ENCODE assay signal across 8 cellular contexts in the genomic region with DNA sequence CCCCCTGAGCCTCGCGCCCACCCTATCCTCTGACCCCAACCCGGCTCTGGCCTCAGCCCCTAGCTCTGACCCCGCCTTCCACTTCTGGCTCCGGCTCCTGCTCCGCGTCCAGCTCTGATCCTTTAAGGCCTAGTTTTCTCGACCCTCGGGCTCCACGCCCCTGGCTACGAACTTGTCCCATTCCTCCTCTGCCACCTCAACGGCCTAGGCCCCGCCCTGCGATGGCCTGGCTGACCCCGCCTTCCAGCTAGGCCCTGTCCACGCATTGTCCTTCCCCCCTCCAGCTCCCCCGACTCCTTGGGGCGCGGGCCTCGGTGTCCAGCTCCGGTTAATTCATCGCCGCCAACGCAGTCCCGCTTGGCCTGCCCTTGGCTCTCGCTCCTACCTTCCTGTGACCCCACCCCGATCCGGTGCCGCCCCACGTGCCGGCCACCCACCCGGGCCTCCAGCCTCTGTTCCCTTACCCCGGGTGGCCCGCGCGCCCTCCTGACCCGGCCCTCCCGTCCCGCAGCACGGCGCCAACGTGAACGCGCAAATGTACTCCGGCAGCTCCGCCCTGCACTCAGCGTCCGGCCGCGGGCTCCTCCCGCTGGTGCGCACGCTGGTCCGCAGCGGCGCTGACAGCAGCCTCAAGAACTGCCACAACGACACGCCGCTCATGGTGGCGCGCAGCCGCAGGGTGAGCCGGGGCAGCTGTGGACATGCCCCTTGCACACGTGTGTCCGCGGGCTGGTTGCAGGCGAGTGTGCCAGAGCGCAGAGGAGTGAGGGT. TPM values are rescaled to one million over a fixed set of nuclear protein-coding genes. Genes with fewer than 3 reads are reported as not detected.
DNase-seq lines count a peak whose midpoint lies in the region; ATAC-seq, FAIRE-seq and TF ChIP-seq lines count a peak whose summit lies in the region.

No MANE protein-coding gene starts in this region.

- H3K27ac ChIP-seq in CD4-positive, CD25-positive, alpha-beta regulatory T cell (ENCODE audit: insufficient read depth, low read length, poor library complexity, severe bottlenecking), result no peak overlapping the region
- H3K27ac ChIP-seq in adrenal gland, result peak overlapping the region in 4 of 5 donors; percentile 26 to 96 (median 77)
- peak overlapping the region in 3 of 4 donors; percentile 30 to 60 (median 51) for H3K27ac ChIP-seq in pancreas

- no peak for FAIRE-seq in pancreas (lab: Jason Lieb, UNC)

- H3K27me3 Mint-ChIP-seq in CD4-positive, CD25-positive, alpha-beta regulatory T cell, result peaks cover 6% of the 10 kb centered on the region

- peak overlapping the region in 2 of 3 donors; percentile 17 to 49 for H3K27ac Mint-ChIP-seq in CD4-positive, CD25-positive, alpha-beta regulatory T cell

- DNase-seq in CD4-positive, CD25-positive, alpha-beta regulatory T cell, result no peak
- DNase-seq in adrenal gland (peak; percentile 67 to 88 (median 74)), left ventricle myocardium superior (peak; percentile 92), pancreas (peak in 5 of 6 donors; percentile 56 to 89 (median 72)), activated gamma-delta T cell (lab: John Stamatoyannopoulos, UW) (no peak), COR-L47 (lab: John Stamatoyannopoulos, UW) (no peak)
- DNase-seq in stimulated activated CD4-positive, alpha-beta T cell treated with anti-CD3 and anti-CD28 coated beads, Interleukin-1b, Interleukin-23, amount 100 ng/mL, for 48 hours, result no peak

- H3K4me1 Mint-ChIP-seq in CD4-positive, CD25-positive, alpha-beta regulatory T cell, result peaks cover 0 to 60% (median 21%) of the 10 kb centered on the region in 4 donors

- H3K36me3 ChIP-seq in CD4-positive, CD25-positive, alpha-beta regulatory T cell (ENCODE audit: control insufficient read depth, insufficient read depth, low read length), result peaks cover 20% of the 10 kb centered on the region
- H3K36me3 ChIP-seq in adrenal gland (replicated peaks in 1 of 2) (peaks cover 0 to 53% of the 10 kb centered on the region in 2 donors), pancreas (peaks cover 0 to 8% (median 0%) of the 10 kb centered on the region in 3 donors)

- no peaks in the 10 kb centered on the region for H3K9me3 ChIP-seq in CD4-positive, CD25-positive, alpha-beta regulatory T cell (ENCODE audit: control insufficient read depth in 2 of 2, low read length in 2 of 2)
- H3K9me3 ChIP-seq in adrenal gland (replicated peaks in 1 of 3) (no peaks in the 10 kb centered on the region), pancreas (no peaks in the 10 kb centered on the region)

- TF ChIP-seq CTCF in adrenal gland (IDR thresholded peaks at IDR 0.05) (peak in 2 of 6 experiments; percentile 5 to 14), pancreas (IDR thresholded peaks at IDR 0.05) (no peak)

- intact Hi-C loops in adrenal gland (cut with DNase I), result no loop called here
- intact Hi-C loops in left ventricle myocardium superior (cut with micrococcal nuclease), result no loop called here
- intact Hi-C loops in pancreas (cut with DNase I), result no loop called here

- WGBS in adrenal gland, 4 donors, result 33 to 59% (median 40%) methylated on average over 35 to 68 of the region's 68 CpGs
- WGBS in pancreas, 2 donors, result 60 to 73% methylated on average over 65 to 68 of the region's 68 CpGs

- H3K9me3 Mint-ChIP-seq in CD4-positive, CD25-positive, alpha-beta regulatory T cell, result no peaks in the 10 kb centered on the region

- H3K27me3 ChIP-seq in CD4-positive, CD25-positive, alpha-beta regulatory T cell (ENCODE audit: control insufficient read depth, insufficient read depth, low read length), result no peaks in the 10 kb centered on the region
- H3K27me3 ChIP-seq in adrenal gland (no peaks in the 10 kb centered on the region), pancreas (no peaks in the 10 kb centered on the region)

- H3K4me3 Mint-ChIP-seq in CD4-positive, CD25-positive, alpha-beta regulatory T cell, result peak overlapping the region in 2 of 4 donors; percentile 66 to 74

- peaks cover 9% of the 10 kb centered on the region for H3K36me3 Mint-ChIP-seq in CD4-positive, CD25-positive, alpha-beta regulatory T cell

- TF ChIP-seq POLR2A in adrenal gland (IDR thresholded peaks at IDR 0.05), result no peak

- no peak for ATAC-seq in CD4-positive, CD25-positive, alpha-beta regulatory T cell (ENCODE audit: low read depth in 2 of 2)
- peak; percentile 68 for ATAC-seq in left ventricle myocardium superior
- ATAC-seq in pancreas, result peak in 2 of 4 donors; percentile 44 to 55
- no peak for ATAC-seq in GM21423 (IDR thresholded peaks at IDR 0.05; ENCODE audit: unreplicated experiment)

- H3K4me1 ChIP-seq in CD4-positive, CD25-positive, alpha-beta regulatory T cell (ENCODE audit: control insufficient read depth, insufficient read depth, low read length, poor library complexity, severe bottlenecking), result peaks cover 32% of the 10 kb centered on the region
- peaks cover 37 to 45% of the 10 kb centered on the region in 2 donors for H3K4me1 ChIP-seq in adrenal gland (replicated peaks in 1 of 2)
- H3K4me1 ChIP-seq in pancreas, result peaks cover 14 to 17% (median 15%) of the 10 kb centered on the region in 3 donors

- no peak overlapping the region for H3K4me3 ChIP-seq in CD4-positive, CD25-positive, alpha-beta regulatory T cell (ENCODE audit: low read depth, low read length)
- peak overlapping the region in 1 of 4 donors; percentile 31 for H3K4me3 ChIP-seq in adrenal gland
- H3K4me3 ChIP-seq in pancreas, result peak overlapping the region in 3 of 4 donors; percentile 21 to 33 (median 28)

RNA-seq across cellular contexts. Expression of a gene that starts 9.4 kb away (rescaled TPM):
- 231 TPM for total RNA-seq in CD4-positive, CD25-positive, alpha-beta regulatory T cell
- polyA plus RNA-seq in CD4-positive, CD25-positive, alpha-beta regulatory T cell, result 10 to 100 TPM in 1 of 4 donors, 1 to 10 TPM in 3; 3.4 to 12.5 (median 5.4) TPM
- total RNA-seq in adrenal gland, result 10 to 100 TPM; 32.3 to 85.1 (median 52.1) TPM
- 100 to 1,000 TPM in 1 of 3 donors, 10 to 100 TPM in 2; 10.2 to 120 (median 45.9) TPM for polyA plus RNA-seq in adrenal gland
- 14.5 TPM for total RNA-seq in left ventricle myocardium superior
- 10 to 100 TPM; 13.9 to 50.3 (median 30.0) TPM for total RNA-seq in pancreas
- polyA plus RNA-seq in pancreas, result 100 to 1,000 TPM in 1 of 2 donors, 10 to 100 TPM in 1; 79.9 to 113 TPM

RNA-seq across cellular contexts. Expression of a gene that starts 19.8 kb away (rescaled TPM):
- total RNA-seq in CD4-positive, CD25-positive, alpha-beta regulatory T cell, result not detected
- not detected for polyA plus RNA-seq in CD4-positive, CD25-positive, alpha-beta regulatory T cell
- total RNA-seq in adrenal gland, result under 1 TPM in 1 of 8 donors, not detected in 7; 0.14 TPM
- under 1 TPM in 1 of 3 donors, not detected in 2; 0.13 TPM for polyA plus RNA-seq in adrenal gland
- not detected for total RNA-seq in left ventricle myocardium superior
- 10 to 100 TPM; 10.1 to 14.8 (median 12.1) TPM for total RNA-seq in pancreas
- 10 to 100 TPM; 16.5 to 29.7 TPM for polyA plus RNA-seq in pancreas

RNA-seq across cellular contexts. Expression of a gene that starts 51.0 kb away (rescaled TPM):
- not detected for total RNA-seq in CD4-positive, CD25-positive, alpha-beta regulatory T cell
- not detected for polyA plus RNA-seq in CD4-positive, CD25-positive, alpha-beta regulatory T cell
- total RNA-seq in adrenal gland (10 to 100 TPM; 18.6 to 81.1 (median 44.7) TPM), left ventricle myocardium superior (85.5 TPM), pancreas (10 to 100 TPM; 28.8 to 74.5 (median 40.5) TPM)
- polyA plus RNA-seq in adrenal gland (10 to 100 TPM in 2 of 3 donors, 1 to 10 TPM in 1; 5.1 to 68.4 (median 55.1) TPM), pancreas (100 to 1,000 TPM in 1 of 2 donors, 10 to 100 TPM in 1; 99.5 to 140 TPM)

RNA-seq across cellular contexts. Expression of a gene that starts 59.0 kb away (rescaled TPM):
- not detected for total RNA-seq in CD4-positive, CD25-positive, alpha-beta regulatory T cell
- polyA plus RNA-seq in CD4-positive, CD25-positive, alpha-beta regulatory T cell, result not detected
- under 1 TPM in 3 of 8 donors, not detected in 5; 0.27 to 0.69 (median 0.30) TPM for total RNA-seq in adrenal gland
- 1 to 10 TPM in 1 of 3 donors, under 1 TPM in 1, not detected in 1; 0.57 to 1.4 TPM for polyA plus RNA-seq in adrenal gland
- total RNA-seq in left ventricle myocardium superior, result not detected
- 1 to 10 TPM in 1 of 6 donors, under 1 TPM in 3, not detected in 2; 0.16 to 1.0 (median 0.31) TPM for total RNA-seq in pancreas
- under 1 TPM in 1 of 2 donors, not detected in 1; 0.57 TPM for polyA plus RNA-seq in pancreas

Comparison
In these comparisons a context has a peak if more than half of its experiments do, and no peak if none do; other contexts are left out.
1. DNase-seq: peak in adrenal gland (7 of 7), left ventricle myocardium superior (single experiment) and pancreas (5 of 6); none in CD4-positive, CD25-positive, alpha-beta regulatory T cell (0 of 3), stimulated activated CD4-positive, alpha-beta T cell treated with anti-CD3 and anti-CD28 coated beads, Interleukin-1b, Interleukin-23, amount 100 ng/mL, for 48 hours (single experiment), activated gamma-delta T cell (single experiment) and COR-L47 (single experiment).
2. RNA of a gene that starts 19.8 kb away (total RNA-seq): 10.1 to 14.8 TPM in pancreas; not detected in CD4-positive, CD25-positive, alpha-beta regulatory T cell (single experiment), 0.14 TPM in adrenal gland and not detected in left ventricle myocardium superior (single experiment); every median in the first group is over 4 times any median in the second.
3. RNA of a gene that starts 51.0 kb away (total RNA-seq): 85.5 TPM in left ventricle myocardium superior (single experiment), 18.6 to 81.1 TPM in adrenal gland and 28.8 to 74.5 TPM in pancreas; not detected in CD4-positive, CD25-positive, alpha-beta regulatory T cell (single experiment); every median in the first group is over 10 times any median in the second.